Comparison of ENCODE assay signal across 8 cellular contexts in genomic region chr14:31206536-31207286, GRCh38. TPM values are rescaled to one million over a fixed set of nuclear protein-coding genes. Genes with fewer than 3 reads are reported as not detected.
DNase-seq lines count a peak whose midpoint lies in the region; ATAC-seq and TF ChIP-seq lines count a peak whose summit lies in the region.

No MANE protein-coding gene starts in this region.

- DNase-seq in NCI-H1417 (lab: John Stamatoyannopoulos, UW) (peak in 2 of 3 experiments; percentile 47 to 87), NCI-H1417 treated with DMSO at 0.1 percent for 48 hours (lab: John Stamatoyannopoulos, UW) (no peak), NCI-H69 (lab: John Stamatoyannopoulos, UW) (peak; percentile 75), fibroblast of villous mesenchyme (ENCODE audit: low read depth) (peak; percentile 45), osteocyte (ENCODE audit: extremely low spot score, unreplicated experiment) (peak; percentile 86), type B pancreatic cell (ENCODE audit: extremely low spot score, unreplicated experiment) (peak; percentile 72)
- DNase-seq in activated T-helper 2 cell treated with anti-CD3 and anti-CD28 coated beads, Interferon-gamma antibody, Interleukin-2, Interleukin-4, amounts not matched to agents 10 μg/mL and 5 μg/mL and 100 μg/mL, durations not matched to agents 14 hours and 24 hours and 36 hours (ENCODE audit: low spot score), result peak; percentile 52

- peak overlapping the region; percentile 73 for H3K27ac Mint-ChIP-seq in activated T-helper 2 cell treated with anti-CD3 and anti-CD28 coated beads, Interferon-gamma antibody, Interleukin-2, Interleukin-4, amounts not matched to agents 10 μg/mL and 5 μg/mL and 100 μg/mL, durations not matched to agents 14 hours and 24 hours and 36 hours
- H3K27ac Mint-ChIP-seq in osteocyte (ENCODE audit: unreplicated experiment) (peak overlapping the region; percentile 96), type B pancreatic cell (peak overlapping the region; percentile 85)

- H3K4me1 Mint-ChIP-seq in activated T-helper 2 cell treated with anti-CD3 and anti-CD28 coated beads, Interferon-gamma antibody, Interleukin-2, Interleukin-4, amounts not matched to agents 10 μg/mL and 5 μg/mL and 100 μg/mL, durations not matched to agents 14 hours and 24 hours and 36 hours (ENCODE audit: low read depth), result peaks cover 29% of the 10 kb centered on the region
- peaks cover 35% of the 10 kb centered on the region for H3K4me1 Mint-ChIP-seq in osteocyte (ENCODE audit: unreplicated experiment)
- H3K4me1 Mint-ChIP-seq in type B pancreatic cell (ENCODE audit: unreplicated experiment), result peaks cover 18% of the 10 kb centered on the region

- no peaks in the 10 kb centered on the region for H3K9me3 Mint-ChIP-seq in activated T-helper 2 cell treated with anti-CD3 and anti-CD28 coated beads, Interferon-gamma antibody, Interleukin-2, Interleukin-4, amounts not matched to agents 10 μg/mL and 5 μg/mL and 100 μg/mL, durations not matched to agents 14 hours and 24 hours and 36 hours
- H3K9me3 Mint-ChIP-seq in osteocyte (ENCODE audit: unreplicated experiment) (no peaks in the 10 kb centered on the region), type B pancreatic cell (no peaks in the 10 kb centered on the region)

- peaks cover 35% of the 10 kb centered on the region for H3K36me3 Mint-ChIP-seq in activated T-helper 2 cell treated with anti-CD3 and anti-CD28 coated beads, Interferon-gamma antibody, Interleukin-2, Interleukin-4, amounts not matched to agents 10 μg/mL and 5 μg/mL and 100 μg/mL, durations not matched to agents 14 hours and 24 hours and 36 hours (ENCODE audit: low read depth)
- H3K36me3 Mint-ChIP-seq in osteocyte (ENCODE audit: unreplicated experiment) (peaks cover 12% of the 10 kb centered on the region), type B pancreatic cell (peaks cover 21% of the 10 kb centered on the region)

- H3K4me3 ChIP-seq in fibroblast of villous mesenchyme (ENCODE audit: low read depth, low read length), result peak overlapping the region; percentile 85

- no peak for TF ChIP-seq CTCF in fibroblast of villous mesenchyme (IDR thresholded peaks at IDR 0.05; ENCODE audit: insufficient read depth, low read depth, low read length)
- no peak for TF ChIP-seq CTCF in osteocyte (IDR thresholded peaks at IDR 0.05)
- TF ChIP-seq CTCF in type B pancreatic cell (conservative IDR thresholded peaks at IDR 0.05), result no peak

- peak; percentile 13 for ATAC-seq in HG02763 (IDR thresholded peaks at IDR 0.05; ENCODE audit: unreplicated experiment)

- peak overlapping the region; percentile 84 for H3K4me3 Mint-ChIP-seq in activated T-helper 2 cell treated with anti-CD3 and anti-CD28 coated beads, Interferon-gamma antibody, Interleukin-2, Interleukin-4, amounts not matched to agents 10 μg/mL and 5 μg/mL and 100 μg/mL, durations not matched to agents 14 hours and 24 hours and 36 hours (ENCODE audit: low read depth)
- H3K4me3 Mint-ChIP-seq in osteocyte (ENCODE audit: unreplicated experiment) (peak overlapping the region; percentile 90), type B pancreatic cell (peak overlapping the region; percentile 91)

- peaks cover 2% of the 10 kb centered on the region for H3K27me3 Mint-ChIP-seq in activated T-helper 2 cell treated with anti-CD3 and anti-CD28 coated beads, Interferon-gamma antibody, Interleukin-2, Interleukin-4, amounts not matched to agents 10 μg/mL and 5 μg/mL and 100 μg/mL, durations not matched to agents 14 hours and 24 hours and 36 hours (ENCODE audit: low read depth)
- no peaks in the 10 kb centered on the region for H3K27me3 Mint-ChIP-seq in osteocyte (ENCODE audit: unreplicated experiment)
- no peaks in the 10 kb centered on the region for H3K27me3 Mint-ChIP-seq in type B pancreatic cell

- intact Hi-C loops in activated T-helper 2 cell treated with anti-CD3 and anti-CD28 coated beads, Interferon-gamma antibody, Interleukin-2, Interleukin-4, amounts not matched to agents 10 μg/mL and 5 μg/mL and 100 μg/mL, durations not matched to agents 14 hours and 24 hours and 36 hours (cut with micrococcal nuclease), result loop anchor here (1.0 to 10.0 kb wide), 7 partner anchors 80 to 996 kb away; partner anchors contain the start of genes ARHGAP5, G2E3, HEATR5A and RNU6-7

RNA-seq across cellular contexts. Expression of gene HECTD1, which starts 0.9 kb away (rescaled TPM):
- total RNA-seq in activated T-helper 2 cell treated with anti-CD3 and anti-CD28 coated beads, Interferon-gamma antibody, Interleukin-2, Interleukin-4, amounts not matched to agents 10 μg/mL and 5 μg/mL and 100 μg/mL, durations not matched to agents 14 hours and 24 hours and 36 hours, result 109 and 114 TPM in 2 replicates
- total RNA-seq in fibroblast of villous mesenchyme (192 and 283 TPM in 2 replicates), osteocyte (160 and 175 TPM in 2 replicates), type B pancreatic cell (ENCODE audit: low replicate concordance) (138 and 143 TPM in 2 replicates)
